ENCODE assay signal across 23 cellular contexts in the genomic region with DNA sequence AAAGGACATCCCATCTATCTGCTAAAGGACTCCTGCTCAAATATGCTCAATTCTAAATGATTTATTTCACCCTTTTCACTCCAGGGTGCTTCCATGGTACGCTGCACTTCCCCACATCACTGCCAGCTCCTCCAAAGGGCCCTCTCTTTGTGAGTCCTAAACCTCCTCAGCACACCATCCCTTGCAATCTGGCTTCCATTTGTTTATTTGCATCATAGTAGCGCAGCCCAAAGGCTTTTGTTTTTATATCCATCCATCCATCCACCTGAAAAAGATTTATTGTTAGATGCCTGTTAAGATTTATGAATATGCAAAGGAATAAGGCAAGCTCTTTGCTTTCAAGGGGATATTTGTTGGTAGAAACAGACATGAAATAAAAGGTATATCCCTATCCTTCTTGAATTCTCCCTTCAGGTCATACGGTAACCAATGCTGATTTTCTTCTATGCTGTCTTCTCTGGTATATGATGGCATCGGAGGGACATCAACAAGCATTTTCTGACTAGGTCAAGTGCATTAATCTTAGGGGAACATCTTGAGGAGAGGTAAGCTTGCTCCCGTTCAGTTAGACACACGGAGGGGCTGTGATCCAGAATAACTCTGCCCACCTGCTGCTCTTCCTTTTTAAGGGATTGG.
"Had no signal": no experiment of that assay in that cellular context is flagged by ENCODE, and none has a peak within 500 bp of the region (broad histone marks: within the 10 kb centered on the region; RNA-seq: fewer than 3 reads in every experiment).

No MANE protein-coding gene starts in this region.

- H3K9me3 Mint-ChIP-seq: activated naive CD8-positive, alpha-beta T cell treated with anti-CD3 and anti-CD28 coated beads, Interleukin-2, amount 10 ng/mL, durations not matched to agents 7 days and 5 days; activated T-helper 2 cell treated with anti-CD3 and anti-CD28 coated beads, Interferon-gamma antibody, Interleukin-2, Interleukin-4, amounts not matched to agents 10 μg/mL and 5 μg/mL and 100 μg/mL, durations not matched to agents 14 hours and 24 hours and 36 hours had no signal

- H3K36me3 Mint-ChIP-seq: activated naive CD8-positive, alpha-beta T cell treated with anti-CD3 and anti-CD28 coated beads, Interleukin-2, amount 10 ng/mL, durations not matched to agents 7 days and 5 days; memory B cell; naive B cell; stimulated activated memory B cell treated with anti-CD40 and anti-IgM and Interleukin-4, amounts not matched to agents 10 μg/mL and 1 μg/mL and 100 μg/mL, for 72 hours had no signal

- H3K4me3 ChIP-seq: cardiac muscle cell, esophagus squamous epithelium, hepatocyte, mucosa of descending colon, ovary, psoas muscle, testis, upper lobe of left lung had no signal

- H3K27ac Mint-ChIP-seq: activated CD4-positive, alpha-beta memory T cell treated with anti-CD3 and anti-CD28 coated beads, Interleukin-2, amount 10 ng/mL, durations not matched to agents 7 days and 5 days; activated CD4-positive, alpha-beta T cell treated with anti-CD3 and anti-CD28 coated beads for 36 hours; activated naive CD8-positive, alpha-beta T cell treated with anti-CD3 and anti-CD28 coated beads, Interleukin-2, amount 10 ng/mL, durations not matched to agents 7 days and 5 days; activated T-helper 2 cell treated with anti-CD3 and anti-CD28 coated beads, Interferon-gamma antibody, Interleukin-2, Interleukin-4, amounts not matched to agents 10 μg/mL and 5 μg/mL and 100 μg/mL, durations not matched to agents 14 hours and 24 hours and 36 hours; effector memory CD8-positive, alpha-beta T cell; memory B cell; naive B cell; stimulated activated memory B cell treated with anti-CD40 and anti-IgM and Interleukin-4, amounts not matched to agents 10 μg/mL and 1 μg/mL and 100 μg/mL, for 72 hours had no signal

- H3K27me3 ChIP-seq: cardiac muscle cell, esophagus squamous epithelium, hepatocyte, ovary, testis, upper lobe of left lung had no signal

- H3K4me1 Mint-ChIP-seq: activated CD4-positive, alpha-beta memory T cell treated with anti-CD3 and anti-CD28 coated beads, Interleukin-2, amount 10 ng/mL, durations not matched to agents 7 days and 5 days; activated CD4-positive, alpha-beta T cell treated with anti-CD3 and anti-CD28 coated beads for 36 hours; activated naive CD8-positive, alpha-beta T cell treated with anti-CD3 and anti-CD28 coated beads, Interleukin-2, amount 10 ng/mL, durations not matched to agents 7 days and 5 days; memory B cell; naive B cell; stimulated activated memory B cell treated with anti-CD40 and anti-IgM and Interleukin-4, amounts not matched to agents 10 μg/mL and 1 μg/mL and 100 μg/mL, for 72 hours had no signal

- H3K4me3 Mint-ChIP-seq: activated CD4-positive, alpha-beta memory T cell treated with anti-CD3 and anti-CD28 coated beads, Interleukin-2, amount 10 ng/mL, durations not matched to agents 7 days and 5 days; activated CD4-positive, alpha-beta T cell treated with anti-CD3 and anti-CD28 coated beads for 36 hours; activated naive CD8-positive, alpha-beta T cell treated with anti-CD3 and anti-CD28 coated beads, Interleukin-2, amount 10 ng/mL, durations not matched to agents 7 days and 5 days; effector memory CD8-positive, alpha-beta T cell; memory B cell; naive B cell; stimulated activated memory B cell treated with anti-CD40 and anti-IgM and Interleukin-4, amounts not matched to agents 10 μg/mL and 1 μg/mL and 100 μg/mL, for 72 hours had no signal

- H3K27ac ChIP-seq: cardiac muscle cell, esophagus squamous epithelium, hepatocyte, ovary, psoas muscle, testis, upper lobe of left lung had no signal

- H2AFZ ChIP-seq: hepatocyte had no signal

- H3K27me3 Mint-ChIP-seq: activated CD4-positive, alpha-beta memory T cell treated with anti-CD3 and anti-CD28 coated beads, Interleukin-2, amount 10 ng/mL, durations not matched to agents 7 days and 5 days; activated CD4-positive, alpha-beta T cell treated with anti-CD3 and anti-CD28 coated beads for 36 hours; activated naive CD8-positive, alpha-beta T cell treated with anti-CD3 and anti-CD28 coated beads, Interleukin-2, amount 10 ng/mL, durations not matched to agents 7 days and 5 days; effector memory CD8-positive, alpha-beta T cell; memory B cell; naive B cell; stimulated activated memory B cell treated with anti-CD40 and anti-IgM and Interleukin-4, amounts not matched to agents 10 μg/mL and 1 μg/mL and 100 μg/mL, for 72 hours had no signal

- H3K9me3 ChIP-seq: esophagus squamous epithelium, mucosa of descending colon, ovary, psoas muscle, testis, upper lobe of left lung had no signal

- H3K36me3 ChIP-seq: cardiac muscle cell, esophagus squamous epithelium, ovary, upper lobe of left lung had no signal

- ATAC-seq: activated CD4-positive, alpha-beta T cell treated with anti-CD3 and anti-CD28 coated beads for 36 hours; effector memory CD8-positive, alpha-beta T cell; mucosa of descending colon; psoas muscle; sciatic nerve; stimulated activated memory B cell treated with anti-CD40 and anti-IgM and Interleukin-4, amounts not matched to agents 10 μg/mL and 1 μg/mL and 100 μg/mL, for 72 hours had no signal

- H3K4me1 ChIP-seq: esophagus squamous epithelium, psoas muscle, testis, upper lobe of left lung had no signal

- DNase-seq: activated CD4-positive, alpha-beta memory T cell treated with anti-CD3 and anti-CD28 coated beads, Interleukin-2, amount 10 ng/mL, durations not matched to agents 7 days and 5 days; activated CD4-positive, alpha-beta T cell treated with anti-CD3 and anti-CD28 coated beads for 36 hours; activated naive CD4-positive, alpha-beta T cell treated with Interleukin-2 at 50 U/mL for 16 hours; activated naive CD8-positive, alpha-beta T cell treated with anti-CD3 and anti-CD28 coated beads, Interleukin-2, amount 10 ng/mL, durations not matched to agents 7 days and 5 days; activated T-cell treated with anti-CD3 and anti-CD28 coated beads, Interleukin-2, amount 50 U/mL, for 1 hour; amygdala; dermis blood vessel endothelial cell; effector memory CD8-positive, alpha-beta T cell; esophagus squamous epithelium; kidney glomerular epithelial cell; mucosa of descending colon; naive B cell; ovary; psoas muscle; stimulated activated CD4-positive, alpha-beta T cell treated with anti-CD3 and anti-CD28 coated beads, Interleukin-4, amount 100 ng/mL, for 4 hours; testis had no signal

- H3K4me2 ChIP-seq: hepatocyte had no signal
